In genomic region chr1:192445243-192445642, GRCh38 we compare ENCODE assay signal across 16 cellular contexts.
"Had no signal": no experiment of that assay in that cellular context is flagged by ENCODE, and none has a peak within 500 bp of the region (broad histone marks: within the 10 kb centered on the region; RNA-seq: fewer than 3 reads in every experiment).

No MANE protein-coding gene starts in this region.

- H3K36me3 ChIP-seq: breast epithelium, esophagus squamous epithelium, heart right ventricle, ovary, right lobe of liver, suprapubic skin had no signal

- H3K4me3 Mint-ChIP-seq: activated B cell treated with CpG ODN at 0.5 μM for 24 hours; activated CD8-positive, alpha-beta T cell treated with anti-CD3 and anti-CD28 coated beads, Interleukin-2, amount 10 ng/mL, durations not matched to agents 7 days and 5 days; activated T-cell treated with anti-CD3 and anti-CD28 coated beads, Interleukin-2, amount 50 U/mL, for 4 hours; immature natural killer cell; naive B cell; stimulated activated naive CD8-positive, alpha-beta T cell treated with anti-CD3 and anti-CD28 coated beads, Interleukin-15, amount 100 ng/mL, for 72 hours had no signal

- DNase-seq: activated B cell treated with CpG ODN at 0.5 μM for 24 hours, cerebellar nuclear complex, cortex of kidney, esophagus squamous epithelium, psoas muscle had no signal

- H3K36me3 Mint-ChIP-seq: immature natural killer cell, naive B cell had no signal

- H3K27me3 ChIP-seq: breast epithelium, esophagus squamous epithelium, ovary, right lobe of liver, suprapubic skin had no signal

- H3K9me3 ChIP-seq: breast epithelium, esophagus squamous epithelium, heart right ventricle, ovary, psoas muscle, right lobe of liver, suprapubic skin had no signal

- H3K27ac ChIP-seq: breast epithelium, esophagus squamous epithelium, heart right ventricle, ovary, psoas muscle, right lobe of liver, suprapubic skin had no signal

- H3K4me3 ChIP-seq: esophagus squamous epithelium, ovary, psoas muscle, right lobe of liver, smooth muscle cell, suprapubic skin had no signal

- H3K4me1 ChIP-seq: breast epithelium, esophagus squamous epithelium, heart right ventricle, right lobe of liver, suprapubic skin had no signal

- H3K9me3 Mint-ChIP-seq: activated B cell treated with CpG ODN at 0.5 μM for 24 hours; activated T-cell treated with anti-CD3 and anti-CD28 coated beads, Interleukin-2, amount 50 U/mL, for 4 hours; immature natural killer cell; naive B cell; stimulated activated naive CD8-positive, alpha-beta T cell treated with anti-CD3 and anti-CD28 coated beads, Interleukin-15, amount 100 ng/mL, for 72 hours had no signal

- ATAC-seq: activated CD8-positive, alpha-beta T cell treated with anti-CD3 and anti-CD28 coated beads, Interleukin-2, amount 10 ng/mL, durations not matched to agents 7 days and 5 days; activated T-cell treated with anti-CD3 and anti-CD28 coated beads, Interleukin-2, amount 50 U/mL, for 4 hours; heart right ventricle; psoas muscle; stimulated activated naive CD8-positive, alpha-beta T cell treated with anti-CD3 and anti-CD28 coated beads, Interleukin-15, amount 100 ng/mL, for 72 hours had no signal

- H3K27ac Mint-ChIP-seq: activated B cell treated with CpG ODN at 0.5 μM for 24 hours; activated CD8-positive, alpha-beta T cell treated with anti-CD3 and anti-CD28 coated beads, Interleukin-2, amount 10 ng/mL, durations not matched to agents 7 days and 5 days; immature natural killer cell; naive B cell; stimulated activated naive CD8-positive, alpha-beta T cell treated with anti-CD3 and anti-CD28 coated beads, Interleukin-15, amount 100 ng/mL, for 72 hours had no signal

- H3K4me1 Mint-ChIP-seq: activated B cell treated with CpG ODN at 0.5 μM for 24 hours; immature natural killer cell; naive B cell; stimulated activated naive CD8-positive, alpha-beta T cell treated with anti-CD3 and anti-CD28 coated beads, Interleukin-15, amount 100 ng/mL, for 72 hours had no signal
